In the genomic region with DNA sequence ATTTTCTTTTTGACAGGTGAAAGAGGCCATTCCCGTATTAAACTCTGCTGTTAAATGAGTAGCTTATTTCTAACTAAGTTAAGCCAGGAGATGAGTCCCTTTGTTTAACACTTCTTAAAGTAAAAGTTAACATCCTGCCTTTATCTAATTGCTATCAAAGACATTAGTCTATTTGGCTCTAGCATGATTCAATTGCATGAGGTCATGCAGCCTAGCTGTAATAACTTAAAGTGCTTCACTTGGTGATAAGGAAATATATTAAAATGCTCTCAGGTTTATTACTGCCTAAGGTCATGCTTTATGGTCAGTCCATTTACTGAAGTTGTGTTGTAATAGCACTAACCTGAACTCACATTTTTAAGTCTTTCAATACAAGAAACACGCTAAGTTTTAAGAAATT, we compare ENCODE assay signal across 1 cellular context.
TF ChIP-seq lines count a peak whose summit lies in the region.

No MANE protein-coding gene starts in this region.

TF ChIP-seq in IMR-90, 13 proteins besides CTCF, POLR2A, EP300 and RAD21 (continued from another document):
- TF ChIP-seq CEBPB (IDR thresholded peaks at IDR 0.05; ENCODE audit: low read depth, low read length): no peak
- no peak for TF ChIP-seq MXI1 (IDR thresholded peaks at IDR 0.05; ENCODE audit: borderline replicate concordance, low read depth, low read length)
- no peak for TF ChIP-seq RCOR1 (IDR thresholded peaks at IDR 0.05; ENCODE audit: insufficient replicate concordance, low read length)
- TF ChIP-seq NFE2L2 (IDR thresholded peaks at IDR 0.05; ENCODE audit: low read depth, low read length): no peak
- TF ChIP-seq SMC3 (IDR thresholded peaks at IDR 0.05; ENCODE audit: low read depth, low read length): no peak
- no peak for TF ChIP-seq RFX5 (IDR thresholded peaks at IDR 0.05; ENCODE audit: low read depth, low read length)
